ENCODE assay signal across 1 cellular context in genomic region chrX:49244207-49244606, GRCh38.
TF ChIP-seq lines count a peak whose summit lies in the region.

No MANE protein-coding gene starts in this region.

TF ChIP-seq in K562, 482 proteins besides CTCF, POLR2A, EP300 and RAD21 (continues in another document):
- TF ChIP-seq STAT5B (CRISPR knock-in tag; IDR thresholded peaks at IDR 0.05) (no peak), ZNF263 (CRISPR knock-in tag; IDR thresholded peaks at IDR 0.05; ENCODE audit: borderline replicate concordance) (peak; percentile 61; the same call in 1 of the 2 replicates), SUPT5H (IDR thresholded peaks at IDR 0.05) (no peak), BRF1 (IDR thresholded peaks at IDR 0.05; ENCODE audit: borderline replicate concordance, extremely low read depth, insufficient read length) (no peak), MED1 (CRISPR knock-in tag; IDR thresholded peaks at IDR 0.05; ENCODE audit: borderline replicate concordance) (no peak), POLR2H (tag; IDR thresholded peaks at IDR 0.05; ENCODE audit: low read depth) (no peak), POLR3G (IDR thresholded peaks at IDR 0.05; ENCODE audit: extremely low read depth, insufficient read length, insufficient replicate concordance) (no peak), CHD1 (IDR thresholded peaks at IDR 0.05; ENCODE audit: low read length) (no peak), CC2D1A (IDR thresholded peaks at IDR 0.05) (peak; percentile 99), TCF15 (CRISPR knock-in tag; IDR thresholded peaks at IDR 0.05) (no peak), ELF2 (CRISPR knock-in tag; IDR thresholded peaks at IDR 0.05) (no peak), TRIM28 (IDR thresholded peaks at IDR 0.05) (peak; percentile 19; the same call in 1 of the 2 replicates), XRCC4 (IDR thresholded peaks at IDR 0.05; ENCODE audit: extremely low read depth, insufficient read depth, insufficient read length) (no peak), DEAF1 (CRISPR knock-in tag; IDR thresholded peaks at IDR 0.05) (no peak), DMBX1 (CRISPR knock-in tag; IDR thresholded peaks at IDR 0.05; ENCODE audit: borderline replicate concordance) (no peak), ZNF24 (IDR thresholded peaks at IDR 0.05) (no peak), HMGXB4 (CRISPR knock-in tag; IDR thresholded peaks at IDR 0.05) (no peak), AFF1 (IDR thresholded peaks at IDR 0.05; ENCODE audit: low read depth in 1 of 2, partially characterized antibody in 2 of 2) (peak in 1 of 2 experiments; percentile 79), ZFP91 (CRISPR knock-in tag; IDR thresholded peaks at IDR 0.05) (no peak), RUNX1 (IDR thresholded peaks at IDR 0.05; ENCODE audit: low read depth) (no peak), PBX2 (CRISPR knock-in tag; IDR thresholded peaks at IDR 0.05; ENCODE audit: low read depth) (no peak), PBX2 (tag; conservative IDR thresholded peaks at IDR 0.05; ENCODE audit: low read depth) (peak; percentile 65), ASH1L (IDR thresholded peaks at IDR 0.05; ENCODE audit: borderline replicate concordance, low read depth, partially characterized antibody) (peak; percentile 50), CLOCK (CRISPR knock-in tag; IDR thresholded peaks at IDR 0.05; ENCODE audit: borderline replicate concordance) (no peak), FOXK2 (conservative IDR thresholded peaks at IDR 0.05 in 1 of 2, IDR thresholded peaks at IDR 0.05 in 1 of 2; ENCODE audit: low read depth in 2 of 2) (peak; percentile 87 to 93), SRF (CRISPR knock-in tag; IDR thresholded peaks at IDR 0.05) (no peak), STAT5A (IDR thresholded peaks at IDR 0.05; ENCODE audit: borderline replicate concordance, low read length) (peak; percentile 55; the same call in 1 of the 2 replicates), MEIS2 (IDR thresholded peaks at IDR 0.05; ENCODE audit: partially characterized antibody) (peak; percentile 94), ZNF224 (CRISPR knock-in tag; IDR thresholded peaks at IDR 0.05) (no peak), L3MBTL2 (IDR thresholded peaks at IDR 0.05) (no peak), NRF1 (conservative IDR thresholded peaks at IDR 0.05 in 1 of 2, IDR thresholded peaks at IDR 0.05 in 1 of 2) (no peak), MTA1 (IDR thresholded peaks at IDR 0.05; ENCODE audit: borderline replicate concordance) (peak; percentile 94), PHB2 (IDR thresholded peaks at IDR 0.05; ENCODE audit: low read depth) (peak; percentile 99), DDX20 (tag; IDR thresholded peaks at IDR 0.05; ENCODE audit: low read depth) (no peak), NR2C1 (IDR thresholded peaks at IDR 0.05) (peak; percentile 45; the same call in 1 of the 2 replicates), NR2C1 (tag; IDR thresholded peaks at IDR 0.05) (no peak), SP2 (IDR thresholded peaks at IDR 0.05; ENCODE audit: extremely low read depth, low read depth, low read length, poor library complexity, severe bottlenecking) (no peak), ZSCAN29 (IDR thresholded peaks at IDR 0.05) (no peak), ZKSCAN3 (CRISPR knock-in tag; IDR thresholded peaks at IDR 0.05) (no peak), FOXM1 (IDR thresholded peaks at IDR 0.05; ENCODE audit: low read depth) (peak; percentile 94), FOXM1 (CRISPR knock-in tag; IDR thresholded peaks at IDR 0.05; ENCODE audit: low read depth) (no peak), ZNF583 (CRISPR knock-in tag; IDR thresholded peaks at IDR 0.05) (no peak), ZNF140 (CRISPR knock-in tag; IDR thresholded peaks at IDR 0.05) (no peak), ZNF197 (CRISPR knock-in tag; IDR thresholded peaks at IDR 0.05; ENCODE audit: low read depth) (no peak), MAX (CRISPR knock-in tag; IDR thresholded peaks at IDR 0.05) (no peak), BMI1 (IDR thresholded peaks at IDR 0.05; ENCODE audit: low read length) (no peak), ARNT (IDR thresholded peaks at IDR 0.05) (peak; percentile 97 to 98), ZNF699 (CRISPR knock-in tag; IDR thresholded peaks at IDR 0.05; ENCODE audit: insufficient replicate concordance) (no peak), GATA2 (CRISPR knock-in tag; IDR thresholded peaks at IDR 0.05) (peak; percentile 75), ZNF143 (CRISPR knock-in tag; IDR thresholded peaks at IDR 0.05) (no peak), ETS2 (tag; IDR thresholded peaks at IDR 0.05; ENCODE audit: borderline replicate concordance, poor library complexity, severe bottlenecking) (no peak), FIP1L1 (IDR thresholded peaks at IDR 0.05; ENCODE audit: low read depth, low read length, poor library complexity, severe bottlenecking) (no peak), NKRF (IDR thresholded peaks at IDR 0.05; ENCODE audit: borderline replicate concordance) (peak; percentile 39; the same call in 1 of the 2 replicates), SIN3A (IDR thresholded peaks at IDR 0.05; ENCODE audit: borderline replicate concordance in 2 of 2, control insufficient read depth in 1 of 2, low read depth in 2 of 2, low read length in 2 of 2) (no peak), TAF9B (IDR thresholded peaks at IDR 0.05; ENCODE audit: partially characterized antibody) (peak; percentile 75)
